ENCODE assay signal across 26 cellular contexts in the genomic region with DNA sequence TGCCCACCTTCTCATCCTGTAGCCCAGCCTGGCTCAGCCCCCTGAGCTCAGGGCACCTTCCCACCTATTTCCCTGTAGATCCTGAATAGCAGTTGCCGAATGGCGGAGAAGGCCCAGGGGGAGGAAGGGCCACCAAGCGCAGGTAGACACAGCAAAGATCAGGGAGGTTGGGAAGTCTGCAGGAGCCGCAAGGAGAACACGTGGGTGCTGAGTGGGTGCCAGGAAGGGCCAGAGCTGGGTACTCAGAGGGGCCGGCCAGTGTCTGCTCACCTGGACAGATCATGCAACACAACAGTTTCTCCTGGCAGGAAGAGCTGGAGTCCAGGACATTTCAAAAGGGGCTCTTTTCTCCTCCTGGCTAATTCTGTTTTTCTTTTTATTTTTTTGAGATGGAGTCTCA. TPM values are rescaled to one million over a fixed set of nuclear protein-coding genes. Genes with fewer than 3 reads are reported as not detected.
DNase-seq lines count a peak whose midpoint lies in the region; ATAC-seq and TF ChIP-seq lines count a peak whose summit lies in the region.
"Had no signal": no experiment of that assay in that cellular context is flagged by ENCODE, and none has a peak within 500 bp of the region (broad histone marks: within the 10 kb centered on the region; RNA-seq: fewer than 3 reads in every experiment).

No MANE protein-coding gene starts in this region.

- peak overlapping the region; percentile 55 for H3K27ac Mint-ChIP-seq in activated naive CD4-positive, alpha-beta T cell treated with anti-CD3 and anti-CD28 coated beads, Interleukin-2, amount 10 ng/mL, durations not matched to agents 7 days and 5 days
- H3K27ac Mint-ChIP-seq in stimulated activated memory B cell treated with anti-CD40 and anti-IgM and Interleukin-4, amounts not matched to agents 10 μg/mL and 1 μg/mL and 100 μg/mL, for 72 hours = peak overlapping the region; percentile 55
- no peak overlapping the region for H3K27ac Mint-ChIP-seq in activated T-cell treated with anti-CD3 and anti-CD28 coated beads, Interleukin-2, amount 50 U/mL, for 72 hours
- H3K27ac Mint-ChIP-seq: CD4-positive, alpha-beta memory T cell; HFFc6 had no signal

- H3K27ac ChIP-seq in angular gyrus (ENCODE audit: low read depth, low read length) (peak overlapping the region; percentile 57), dorsolateral prefrontal cortex (peak overlapping the region in 57 of 59 donors; percentile 28 to 99 (median 94))
- H3K27ac ChIP-seq: 22Rv1, BLaER1, HL-60 had no signal

- TF ChIP-seq CTCF in dorsolateral prefrontal cortex (IDR thresholded peaks at IDR 0.05 in 54 of 56, conservative IDR thresholded peaks at IDR 0.05 in 2 of 56; ENCODE audit: low read depth in 1 of 56, partially characterized antibody in 56 of 56) = no peak

- no peak for ATAC-seq in stimulated activated memory B cell treated with anti-CD40 and anti-IgM and Interleukin-4, amounts not matched to agents 10 μg/mL and 1 μg/mL and 100 μg/mL, for 72 hours
- ATAC-seq in activated T-cell treated with anti-CD3 and anti-CD28 coated beads, Interleukin-2, amount 50 U/mL, for 72 hours (replicated peaks in 1 of 2) = no peak
- no peak for ATAC-seq in GM21381 (IDR thresholded peaks at IDR 0.05; ENCODE audit: unreplicated experiment)
- no peak for ATAC-seq in HG03354 (IDR thresholded peaks at IDR 0.05; ENCODE audit: poor library complexity, severe bottlenecking, unreplicated experiment)
- ATAC-seq: GM12878, HepG2, K562 had no signal

- H3K9me3 Mint-ChIP-seq in activated naive CD4-positive, alpha-beta T cell treated with anti-CD3 and anti-CD28 coated beads, Interleukin-2, amount 10 ng/mL, durations not matched to agents 7 days and 5 days = no peaks in the 10 kb centered on the region
- H3K9me3 Mint-ChIP-seq in stimulated activated memory B cell treated with anti-CD40 and anti-IgM and Interleukin-4, amounts not matched to agents 10 μg/mL and 1 μg/mL and 100 μg/mL, for 72 hours = no peaks in the 10 kb centered on the region
- no peaks in the 10 kb centered on the region for H3K9me3 Mint-ChIP-seq in activated T-cell treated with anti-CD3 and anti-CD28 coated beads, Interleukin-2, amount 50 U/mL, for 72 hours
- H3K9me3 Mint-ChIP-seq: CD4-positive, alpha-beta memory T cell; HFFc6 had no signal

- no peak overlapping the region for H3K4me3 Mint-ChIP-seq in activated naive CD4-positive, alpha-beta T cell treated with anti-CD3 and anti-CD28 coated beads, Interleukin-2, amount 10 ng/mL, durations not matched to agents 7 days and 5 days
- no peak overlapping the region for H3K4me3 Mint-ChIP-seq in stimulated activated memory B cell treated with anti-CD40 and anti-IgM and Interleukin-4, amounts not matched to agents 10 μg/mL and 1 μg/mL and 100 μg/mL, for 72 hours
- no peak overlapping the region for H3K4me3 Mint-ChIP-seq in activated T-cell treated with anti-CD3 and anti-CD28 coated beads, Interleukin-2, amount 50 U/mL, for 72 hours
- H3K4me3 Mint-ChIP-seq: CD4-positive, alpha-beta memory T cell; HFFc6 had no signal

- no peaks in the 10 kb centered on the region for H3K27me3 ChIP-seq in dorsolateral prefrontal cortex
- H3K27me3 ChIP-seq: BLaER1 had no signal

- CTCF ChIA-PET in activated naive CD4-positive, alpha-beta T cell treated with anti-CD3 and anti-CD28 coated beads, Interleukin-2, amount 10 ng/mL, durations not matched to agents 7 days and 5 days (lab: Charles Lee) = interaction anchor here (1.7 to 2.9 kb wide), 4 partner anchors 161 to 188 kb away, joined by 4 to 23 read pairs (median 8); no protein-coding TSS in a partner anchor

- no peak overlapping the region for H3K4me3 ChIP-seq in dorsolateral prefrontal cortex
- H3K4me3 ChIP-seq: BLaER1, GM12878, K562 had no signal

- intact Hi-C loops in dorsolateral prefrontal cortex (cut with DNase I) = loop anchor here (2.0 to 5.0 kb wide), 3 partner anchors 77 to 161 kb away; a partner anchor contains a TSS

- H3K36me3 Mint-ChIP-seq in activated naive CD4-positive, alpha-beta T cell treated with anti-CD3 and anti-CD28 coated beads, Interleukin-2, amount 10 ng/mL, durations not matched to agents 7 days and 5 days = peaks cover 8% of the 10 kb centered on the region
- peaks cover 81% of the 10 kb centered on the region for H3K36me3 Mint-ChIP-seq in stimulated activated memory B cell treated with anti-CD40 and anti-IgM and Interleukin-4, amounts not matched to agents 10 μg/mL and 1 μg/mL and 100 μg/mL, for 72 hours
- H3K36me3 Mint-ChIP-seq in activated T-cell treated with anti-CD3 and anti-CD28 coated beads, Interleukin-2, amount 50 U/mL, for 72 hours (ENCODE audit: insufficient read depth in 2 of 2) = no peaks in the 10 kb centered on the region

- peaks cover 3% of the 10 kb centered on the region for H3K4me1 Mint-ChIP-seq in activated naive CD4-positive, alpha-beta T cell treated with anti-CD3 and anti-CD28 coated beads, Interleukin-2, amount 10 ng/mL, durations not matched to agents 7 days and 5 days
- H3K4me1 Mint-ChIP-seq in stimulated activated memory B cell treated with anti-CD40 and anti-IgM and Interleukin-4, amounts not matched to agents 10 μg/mL and 1 μg/mL and 100 μg/mL, for 72 hours = peaks cover 18% of the 10 kb centered on the region
- H3K4me1 Mint-ChIP-seq in activated T-cell treated with anti-CD3 and anti-CD28 coated beads, Interleukin-2, amount 50 U/mL, for 72 hours (ENCODE audit: low read depth) = peaks cover 7% of the 10 kb centered on the region

- no peak for DNase-seq in activated naive CD4-positive, alpha-beta T cell treated with anti-CD3 and anti-CD28 coated beads, Interleukin-2, amount 10 ng/mL, durations not matched to agents 7 days and 5 days
- DNase-seq in activated naive CD4-positive, alpha-beta T cell treated with Interleukin-2 at 50 U/mL for 16 hours = no peak
- DNase-seq in dorsolateral prefrontal cortex = no peak
- no peak for DNase-seq in activated T-cell treated with anti-CD3 and anti-CD28 coated beads, Interleukin-2, amount 50 U/mL, for 72 hours
- DNase-seq: ACHN; CD4-positive, alpha-beta memory T cell; DND-41; HFFc6; MM.1S; NCI-H1048; NCI-H1417 treated with DMSO at 0.1 percent for 48 hours; NCI-H187; NCI-H446; NCI-H526; OCI-M1 had no signal

- H3K27me3 Mint-ChIP-seq in activated naive CD4-positive, alpha-beta T cell treated with anti-CD3 and anti-CD28 coated beads, Interleukin-2, amount 10 ng/mL, durations not matched to agents 7 days and 5 days = no peaks in the 10 kb centered on the region
- no peaks in the 10 kb centered on the region for H3K27me3 Mint-ChIP-seq in stimulated activated memory B cell treated with anti-CD40 and anti-IgM and Interleukin-4, amounts not matched to agents 10 μg/mL and 1 μg/mL and 100 μg/mL, for 72 hours
- H3K27me3 Mint-ChIP-seq in activated T-cell treated with anti-CD3 and anti-CD28 coated beads, Interleukin-2, amount 50 U/mL, for 72 hours (ENCODE audit: low read depth) = no peaks in the 10 kb centered on the region
- H3K27me3 Mint-ChIP-seq: CD4-positive, alpha-beta memory T cell had no signal

RNA-seq across cellular contexts. Expression of a gene that starts 30.6 kb away (rescaled TPM):
- total RNA-seq in dorsolateral prefrontal cortex = 100 to 1,000 TPM; 128 to 561 (median 344) TPM
- not detected for total RNA-seq in activated T-cell treated with anti-CD3 and anti-CD28 coated beads, Interleukin-2, amount 50 U/mL, for 72 hours
- total RNA-seq: CD4-positive, alpha-beta memory T cell; HepG2; HFFc6; HT-29; K562 had no signal

Comparison
In these comparisons a context has a peak if more than half of its experiments do, and no peak if none do; other contexts are left out.
1. RNA of a gene that starts 30.6 kb away (total RNA-seq): 128 to 561 TPM in dorsolateral prefrontal cortex; not detected in activated T-cell treated with anti-CD3 and anti-CD28 coated beads, Interleukin-2, amount 50 U/mL, for 72 hours; every median in the first group is over 100 times any median in the second.